ENCODE assay signal across 16 cellular contexts in genomic region chr20:19249515-19249914, GRCh38. TPM values are rescaled to one million over a fixed set of nuclear protein-coding genes. Genes with fewer than 3 reads are reported as not detected.
DNase-seq lines count a peak whose midpoint lies in the region; ATAC-seq and TF ChIP-seq lines count a peak whose summit lies in the region.
"Had no signal": no experiment of that assay in that cellular context is flagged by ENCODE, and none has a peak within 500 bp of the region (broad histone marks: within the 10 kb centered on the region; RNA-seq: fewer than 3 reads in every experiment).

No MANE protein-coding gene starts in this region.

- ATAC-seq in left lung = peak; percentile 32
- no peak for ATAC-seq in HG03442 (IDR thresholded peaks at IDR 0.05; ENCODE audit: unreplicated experiment)
- ATAC-seq: stimulated activated naive CD8-positive, alpha-beta T cell treated with anti-CD3 and anti-CD28 coated beads, Interleukin-15, amount 100 ng/mL, for 72 hours had no signal

- H3K4me3 ChIP-seq in Caco-2 (ENCODE audit: low read depth, low read length) = no peak overlapping the region
- H3K4me3 ChIP-seq in SK-N-MC = no peak overlapping the region
- H3K4me3 ChIP-seq in left lung = no peak overlapping the region
- H3K4me3 ChIP-seq in spleen = no peak overlapping the region
- H3K4me3 ChIP-seq: ascending aorta, SJCRH30 had no signal

- no peak for TF ChIP-seq EP300 in Ishikawa (IDR thresholded peaks at IDR 0.05; ENCODE audit: borderline replicate concordance)

- CTCF ChIA-PET in Caco-2 (lab: Charles Lee) = interaction anchor here (0.7 kb wide), 1 partner anchor 345 kb away, joined by 3 read pairs; no protein-coding TSS in a partner anchor

- peak; percentile 15 to 28 for TF ChIP-seq CTCF in Caco-2 (IDR thresholded peaks at IDR 0.05; ENCODE audit: insufficient read depth in 1 of 2, low read depth in 1 of 2, low read length in 1 of 2, severe bottlenecking in 1 of 2, unreplicated experiment in 1 of 2)
- TF ChIP-seq CTCF in left lung (IDR thresholded peaks at IDR 0.05) = no peak
- TF ChIP-seq CTCF in spleen (IDR thresholded peaks at IDR 0.05 in 8 of 11, conservative IDR thresholded peaks at IDR 0.05 in 3 of 11) = no peak

- H3K4me1 Mint-ChIP-seq in Caco-2 (ENCODE audit: low read depth, unreplicated experiment) = peaks cover 13% of the 10 kb centered on the region
- H3K4me1 Mint-ChIP-seq: stimulated activated naive CD8-positive, alpha-beta T cell treated with anti-CD3 and anti-CD28 coated beads, Interleukin-15, amount 100 ng/mL, for 72 hours had no signal

- no peak for TF ChIP-seq POLR2A in spleen (IDR thresholded peaks at IDR 0.05)

- intact Hi-C loops in Caco-2 (cut with micrococcal nuclease; ENCODE audit: unreplicated experiment) = no loop called here
- intact Hi-C loops in left lung (cut with DNase I) = no loop called here
- intact Hi-C loops in spleen (cut with DNase I; ENCODE audit: low total_unique reads) = no loop called here

- DNase-seq in Caco-2 (no peak), SK-N-MC (ENCODE audit: low read depth, low spot score) (no peak), left lung (no peak), spleen (no peak), SHP77 treated with DMSO at 0.1 percent for 48 hours (lab: John Stamatoyannopoulos, UW) (no peak)
- DNase-seq in activated CD4-positive, alpha-beta T cell treated with anti-CD3 and anti-CD28 coated beads, Interleukin-2, amount 50 U/mL, for 48 hours = no peak
- DNase-seq: activated T-cell treated with anti-CD3 and anti-CD28 coated beads, Interleukin-2, amount 50 U/mL, for 1 hour; C1 segment of cervical spinal cord; effector memory CD4-positive, alpha-beta T cell; NCI-H2227 treated with DMSO at 0.1 percent for 48 hours; stimulated activated naive CD8-positive, alpha-beta T cell treated with anti-CD3 and anti-CD28 coated beads, Interleukin-15, amount 100 ng/mL, for 72 hours had no signal

- H3K27ac Mint-ChIP-seq in Caco-2 (ENCODE audit: unreplicated experiment) = no peak overlapping the region
- H3K27ac Mint-ChIP-seq: progenitor cell of endocrine pancreas; stimulated activated naive CD8-positive, alpha-beta T cell treated with anti-CD3 and anti-CD28 coated beads, Interleukin-15, amount 100 ng/mL, for 72 hours had no signal

- POLR2A ChIA-PET in Caco-2 (lab: Charles Lee) = no interaction called here

- H3K27ac ChIP-seq in SK-N-MC = peak overlapping the region; percentile 65
- H3K27ac ChIP-seq in left lung = peak overlapping the region in 1 of 2 donors; percentile 10
- no peak overlapping the region for H3K27ac ChIP-seq in spleen
- H3K27ac ChIP-seq: ascending aorta, SJCRH30 had no signal

- no peak overlapping the region for H3K4me3 Mint-ChIP-seq in Caco-2 (ENCODE audit: unreplicated experiment)
- H3K4me3 Mint-ChIP-seq: stimulated activated naive CD8-positive, alpha-beta T cell treated with anti-CD3 and anti-CD28 coated beads, Interleukin-15, amount 100 ng/mL, for 72 hours had no signal

- no peak overlapping the region for H3K9ac ChIP-seq in SK-N-MC (ENCODE audit: insufficient read length)

- H3K27me3 Mint-ChIP-seq in Caco-2 (ENCODE audit: insufficient read depth, unreplicated experiment) = peaks cover 3% of the 10 kb centered on the region
- H3K27me3 Mint-ChIP-seq: progenitor cell of endocrine pancreas had no signal

- H3K9me3 ChIP-seq in Caco-2 = no peaks in the 10 kb centered on the region
- peaks cover 4% of the 10 kb centered on the region; the same call in 1 of the 2 replicates for H3K9me3 ChIP-seq in SK-N-MC (ENCODE audit: low read depth, low read length)
- no peaks in the 10 kb centered on the region for H3K9me3 ChIP-seq in left lung
- H3K9me3 ChIP-seq in spleen = no peaks in the 10 kb centered on the region
- H3K9me3 ChIP-seq: ascending aorta, SJCRH30 had no signal

- BruUV-seq in Caco-2 (replicated peaks; lab: Mats Ljungman, UMichigan) = no TSS peak

- H3K36me3 ChIP-seq in Caco-2 (ENCODE audit: control insufficient read depth, insufficient read depth, low read length) (no peaks in the 10 kb centered on the region), SK-N-MC (ENCODE audit: insufficient read depth, low read length) (peaks cover 9% of the 10 kb centered on the region; the same call in 1 of the 2 replicates), left lung (no peaks in the 10 kb centered on the region), spleen (no peaks in the 10 kb centered on the region)
- H3K36me3 ChIP-seq: ascending aorta, SJCRH30 had no signal

- H3K36me3 Mint-ChIP-seq in Caco-2 (ENCODE audit: insufficient read depth, unreplicated experiment) = no peaks in the 10 kb centered on the region

- H3K9me3 Mint-ChIP-seq in Caco-2 (ENCODE audit: unreplicated experiment) = no peaks in the 10 kb centered on the region
- H3K9me3 Mint-ChIP-seq: stimulated activated naive CD8-positive, alpha-beta T cell treated with anti-CD3 and anti-CD28 coated beads, Interleukin-15, amount 100 ng/mL, for 72 hours had no signal

- no peaks in the 10 kb centered on the region for H3K27me3 ChIP-seq in Caco-2 (replicated peaks; ENCODE audit: control insufficient read depth, insufficient read depth, low read length)
- no peaks in the 10 kb centered on the region for H3K27me3 ChIP-seq in left lung
- H3K27me3 ChIP-seq in spleen (replicated peaks in 1 of 7) = no peaks in the 10 kb centered on the region
- H3K27me3 ChIP-seq: ascending aorta, SJCRH30 had no signal

- TF ChIP-seq RAD21 in Ishikawa (IDR thresholded peaks at IDR 0.05; ENCODE audit: low read depth) = peak; percentile 2; the same call in 1 of the 2 replicates

- 0 out of 2 replicates have a peak, but pooled peaks cover 9% of the 10 kb centered on the region for H3K4me1 ChIP-seq in Caco-2
- peaks cover 3 to 41% of the 10 kb centered on the region in 2 donors for H3K4me1 ChIP-seq in left lung
- peaks cover 0 to 25% (median 4%) of the 10 kb centered on the region in 6 donors for H3K4me1 ChIP-seq in spleen
- H3K4me1 ChIP-seq: ascending aorta, SJCRH30 had no signal

- WGBS in spleen, 5 donors = 79 to 93% (median 81%) methylated on average over 4 of the region's 4 CpGs

TF ChIP-seq in Ishikawa, 13 proteins besides CTCF, POLR2A, EP300 and RAD21:
- TF ChIP-seq YY1 (IDR thresholded peaks at IDR 0.05; ENCODE audit: low read depth) = no peak
- no peak for TF ChIP-seq REST (IDR thresholded peaks at IDR 0.05; ENCODE audit: low read depth)
- TF ChIP-seq, protein P1, sequence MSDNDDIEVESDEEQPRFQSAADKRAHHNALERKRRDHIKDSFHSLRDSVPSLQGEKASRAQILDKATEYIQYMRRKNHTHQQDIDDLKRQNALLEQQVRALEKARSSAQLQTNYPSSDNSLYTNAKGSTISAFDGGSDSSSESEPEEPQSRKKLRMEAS (IDR thresholded peaks at IDR 0.05) = no peak
- TF ChIP-seq TCF12 (IDR thresholded peaks at IDR 0.05; ENCODE audit: low read depth) = no peak
- TF ChIP-seq NFIC (IDR thresholded peaks at IDR 0.05) = no peak
- no peak for TF ChIP-seq CEBPB (IDR thresholded peaks at IDR 0.05)
- no peak for TF ChIP-seq ZBTB7A (IDR thresholded peaks at IDR 0.05; ENCODE audit: low read depth)
- TF ChIP-seq, protein P2, sequence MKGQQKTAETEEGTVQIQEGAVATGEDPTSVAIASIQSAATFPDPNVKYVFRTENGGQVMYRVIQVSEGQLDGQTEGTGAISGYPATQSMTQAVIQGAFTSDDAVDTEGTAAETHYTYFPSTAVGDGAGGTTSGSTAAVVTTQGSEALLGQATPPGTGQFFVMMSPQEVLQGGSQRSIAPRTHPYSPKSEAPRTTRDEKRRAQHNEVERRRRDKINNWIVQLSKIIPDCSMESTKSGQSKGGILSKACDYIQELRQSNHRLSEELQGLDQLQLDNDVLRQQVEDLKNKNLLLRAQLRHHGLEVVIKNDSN (IDR thresholded peaks at IDR 0.05) = no peak
- no peak for TF ChIP-seq CREB1 (IDR thresholded peaks at IDR 0.05; ENCODE audit: low read depth)
- TF ChIP-seq TAF1 (IDR thresholded peaks at IDR 0.05; ENCODE audit: low read depth) = no peak
- TF ChIP-seq EGR1 (IDR thresholded peaks at IDR 0.05) = no peak

RNA-seq across cellular contexts. Expression of gene SLC24A3, which starts 37.1 kb away (rescaled TPM):
- total RNA-seq in Caco-2 (2022) (0.14 and 0.21 TPM in 2 replicates), left lung (1 to 10 TPM; 4.4 to 6.0 TPM), spleen (1 to 10 TPM; 1.5 to 3.9 (median 3.1) TPM)
- polyA plus RNA-seq in spleen = under 1 TPM; 0.37 to 0.88 (median 0.58) TPM

Comparison
In these comparisons a context has a peak if more than half of its experiments do, and no peak if none do; other contexts are left out.
1. CTCF ChIP-seq: peak in Caco-2 (2 of 2); none in left lung (0 of 2) and spleen (0 of 11).